10 cellular contexts compared by ENCODE assay signal in the genomic region with DNA sequence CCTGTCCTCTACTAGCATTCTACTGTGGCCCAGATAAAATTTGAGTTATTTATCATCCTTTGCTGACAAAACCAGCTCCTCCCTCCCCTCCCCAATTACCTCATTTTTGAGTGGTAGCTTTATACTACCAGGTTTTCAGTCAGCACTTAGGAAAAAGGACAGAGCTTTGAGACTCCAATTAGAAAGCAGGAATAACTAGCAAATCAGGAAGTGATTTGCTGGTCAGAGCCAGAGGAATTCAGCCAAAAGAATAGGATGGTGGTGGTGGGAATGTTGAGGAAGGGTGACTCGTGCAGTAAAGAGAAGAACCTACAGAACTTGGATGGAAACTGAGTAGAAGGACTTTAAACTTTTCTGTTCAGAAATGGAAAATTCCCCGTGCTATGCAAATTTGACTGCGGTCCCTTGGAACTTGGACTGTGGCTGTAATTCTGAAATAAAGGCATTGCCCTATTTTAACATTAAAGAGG. TPM values are rescaled to one million over a fixed set of nuclear protein-coding genes. Genes with fewer than 3 reads are reported as not detected.
DNase-seq lines count a peak whose midpoint lies in the region; ATAC-seq and TF ChIP-seq lines count a peak whose summit lies in the region.
"Had no signal": no experiment of that assay in that cellular context is flagged by ENCODE, and none has a peak within 500 bp of the region (broad histone marks: within the 10 kb centered on the region; RNA-seq: fewer than 3 reads in every experiment).

No MANE protein-coding gene starts in this region.

- H3K4me2 ChIP-seq in BLaER1 (peak overlapping the region; percentile 82), Karpas-422 (ENCODE audit: low read depth, low read length, poor library complexity, severe bottlenecking) (peak overlapping the region; percentile 34)

- DNase-seq in Karpas-422 (no peak), chondrocyte (ENCODE audit: low spot score) (no peak), mesothelial cell of epicardium (ENCODE audit: low spot score in 2 of 2, unreplicated experiment in 2 of 2) (no peak), tibial artery (no peak), NCI-H446 (lab: John Stamatoyannopoulos, UW) (no peak), NCI-H524 (lab: John Stamatoyannopoulos, UW) (no peak)
- DNase-seq: DMS79, NCI-H2171 treated with DMSO at 0.1 percent for 48 hours had no signal

- H3K4me1 Mint-ChIP-seq in chondrocyte (ENCODE audit: low read depth) (peaks cover 79% of the 10 kb centered on the region), mesothelial cell of epicardium (peaks cover 51% of the 10 kb centered on the region)

- peaks cover 99% of the 10 kb centered on the region for H3K79me2 ChIP-seq in Karpas-422 (ENCODE audit: low read length)

- H3K27me3 Mint-ChIP-seq in chondrocyte (ENCODE audit: low read depth), result no peaks in the 10 kb centered on the region
- H3K27me3 Mint-ChIP-seq in mesothelial cell of epicardium (ENCODE audit: low read depth), result no peaks in the 10 kb centered on the region

- no peak overlapping the region; the same call in 1 of the 2 replicates for H3K27ac ChIP-seq in BLaER1
- no peak overlapping the region for H3K27ac ChIP-seq in Karpas-422 (ENCODE audit: low read length)
- H3K27ac ChIP-seq in tibial artery, result no peak overlapping the region

- H3K4me1 ChIP-seq in BLaER1, result peaks cover 77% of the 10 kb centered on the region
- H3K4me1 ChIP-seq in Karpas-422 (ENCODE audit: low read length), result peaks cover 56% of the 10 kb centered on the region
- H3K4me1 ChIP-seq in tibial artery, result peaks cover 12 to 84% (median 63%) of the 10 kb centered on the region in 4 donors

- no peak overlapping the region for H3K9ac ChIP-seq in BLaER1
- no peak overlapping the region for H3K9ac ChIP-seq in Karpas-422 (ENCODE audit: low read length)

- no peak overlapping the region for H3K4me3 ChIP-seq in BLaER1
- no peak overlapping the region for H3K4me3 ChIP-seq in Karpas-422 (ENCODE audit: low read length)
- no peak overlapping the region for H3K4me3 ChIP-seq in tibial artery

- H3K27ac Mint-ChIP-seq in chondrocyte (ENCODE audit: unreplicated experiment) (peak overlapping the region; percentile 38), mesothelial cell of epicardium (peak overlapping the region; percentile 16)

- H3K4me3 Mint-ChIP-seq in chondrocyte (ENCODE audit: unreplicated experiment) (peak overlapping the region; percentile 38), mesothelial cell of epicardium (no peak overlapping the region)

- H4K20me1 ChIP-seq in BLaER1 (peaks cover 79% of the 10 kb centered on the region), Karpas-422 (ENCODE audit: insufficient read depth, low read depth, low read length) (peaks cover 51% of the 10 kb centered on the region)

- H2AFZ ChIP-seq in Karpas-422 (ENCODE audit: low read length), result no peak overlapping the region

- H3K36me3 ChIP-seq in BLaER1 (peaks cover 4% of the 10 kb centered on the region; the same call in 1 of the 2 replicates), Karpas-422 (ENCODE audit: insufficient read depth, low read length) (no peaks in the 10 kb centered on the region), tibial artery (no peaks in the 10 kb centered on the region)

- H3K36me3 Mint-ChIP-seq in chondrocyte (ENCODE audit: low read depth), result no peaks in the 10 kb centered on the region
- H3K36me3 Mint-ChIP-seq in mesothelial cell of epicardium, result no peaks in the 10 kb centered on the region

- no peak for ATAC-seq in GM18873 (IDR thresholded peaks at IDR 0.05; ENCODE audit: low FRiP score, unreplicated experiment)

- H3K27me3 ChIP-seq in BLaER1 (no peaks in the 10 kb centered on the region), Karpas-422 (ENCODE audit: low read length) (no peaks in the 10 kb centered on the region), tibial artery (no peaks in the 10 kb centered on the region)

- H3K9me3 ChIP-seq in BLaER1 (no peaks in the 10 kb centered on the region), Karpas-422 (ENCODE audit: low read length) (no peaks in the 10 kb centered on the region), tibial artery (no peaks in the 10 kb centered on the region)

- TF ChIP-seq CTCF in chondrocyte (IDR thresholded peaks at IDR 0.05), result no peak
- TF ChIP-seq CTCF in mesothelial cell of epicardium (IDR thresholded peaks at IDR 0.05; ENCODE audit: unreplicated experiment), result no peak
- TF ChIP-seq CTCF in tibial artery (IDR thresholded peaks at IDR 0.05), result no peak

- H3K9me3 Mint-ChIP-seq in chondrocyte (ENCODE audit: low read depth) (no peaks in the 10 kb centered on the region), mesothelial cell of epicardium (no peaks in the 10 kb centered on the region)

- no peaks in the 10 kb centered on the region for H3K9me2 ChIP-seq in Karpas-422 (replicated peaks; ENCODE audit: insufficient read depth, low read length)

- intact Hi-C loops in tibial artery (cut with DNase I; ENCODE audit: low total_unique reads), result no loop called here

RNA-seq across cellular contexts. Expression of gene MYL12B, which starts 3.7 kb away (rescaled TPM):
- 124 and 254 TPM in 2 replicates for total RNA-seq in Karpas-422 (2014; rRNA removed; shearing (Covaris generic); ENCODE audit: low replicate concordance)
- total RNA-seq in chondrocyte, result 241 to 327 TPM (median 323 TPM) in 3 replicates
- 195 to 225 TPM (median 215 TPM) in 3 replicates for total RNA-seq in mesothelial cell of epicardium

RNA-seq across cellular contexts. Expression of gene MYL12A, which starts 18.0 kb away (rescaled TPM):
- 300 and 482 TPM in 2 replicates for total RNA-seq in Karpas-422 (2014; rRNA removed; shearing (Covaris generic); ENCODE audit: low replicate concordance)
- total RNA-seq in chondrocyte (426 to 647 TPM (median 621 TPM) in 3 replicates), mesothelial cell of epicardium (217 to 222 TPM (median 220 TPM) in 3 replicates)

RNA-seq across cellular contexts. Expression of gene MYOM1, which starts 45.8 kb away (rescaled TPM):
- total RNA-seq in Karpas-422 (2014; rRNA removed; shearing (Covaris generic); ENCODE audit: low replicate concordance), result 0.04 TPM in 1 of 2 replicates, not detected in the other
- total RNA-seq in chondrocyte (1.2 to 1.5 TPM (median 1.5 TPM) in 3 replicates), mesothelial cell of epicardium (1.2 to 2.8 TPM (median 2.1 TPM) in 3 replicates)
